In genomic region chr9:129145841-129146292, GRCh38 we compare ENCODE assay signal across 10 cellular contexts. TPM values are rescaled to one million over a fixed set of nuclear protein-coding genes. Genes with fewer than 3 reads are reported as not detected.
DNase-seq lines count a peak whose midpoint lies in the region; ATAC-seq and TF ChIP-seq lines count a peak whose summit lies in the region.
"Had no signal": no experiment of that assay in that cellular context is flagged by ENCODE, and none has a peak within 500 bp of the region (broad histone marks: within the 10 kb centered on the region; RNA-seq: fewer than 3 reads in every experiment).

No MANE protein-coding gene starts in this region.

- no peak for TF ChIP-seq CTCF in glutamatergic neuron (IDR thresholded peaks at IDR 0.05; ENCODE audit: partially characterized antibody, unreplicated experiment)
- TF ChIP-seq CTCF in osteocyte (IDR thresholded peaks at IDR 0.05): no peak
- no peak for TF ChIP-seq CTCF in natural killer cell (IDR thresholded peaks at IDR 0.05)

- peaks cover 9% of the 10 kb centered on the region for H3K27me3 Mint-ChIP-seq in glutamatergic neuron (ENCODE audit: unreplicated experiment)
- no peaks in the 10 kb centered on the region for H3K27me3 Mint-ChIP-seq in osteocyte (ENCODE audit: unreplicated experiment)
- H3K27me3 Mint-ChIP-seq in activated CD8-positive, alpha-beta memory T cell treated with anti-CD3 and anti-CD28 coated beads, Interleukin-2, amount 10 ng/mL, durations not matched to agents 7 days and 5 days: no peaks in the 10 kb centered on the region
- H3K27me3 Mint-ChIP-seq in natural killer cell (ENCODE audit: low read depth in 2 of 2): no peaks in the 10 kb centered on the region
- H3K27me3 Mint-ChIP-seq: activated naive CD4-positive, alpha-beta T cell treated with anti-CD3 and anti-CD28 coated beads, Interleukin-2, amount 50 U/mL, for 24 hours had no signal

- no peaks in the 10 kb centered on the region for H3K27me3 ChIP-seq in HAP-1 (ENCODE audit: low read depth)

- H3K9me3 Mint-ChIP-seq in glutamatergic neuron (ENCODE audit: unreplicated experiment) (peaks cover 3% of the 10 kb centered on the region), osteocyte (ENCODE audit: unreplicated experiment) (no peaks in the 10 kb centered on the region), natural killer cell (no peaks in the 10 kb centered on the region)
- no peaks in the 10 kb centered on the region for H3K9me3 Mint-ChIP-seq in activated CD8-positive, alpha-beta memory T cell treated with anti-CD3 and anti-CD28 coated beads, Interleukin-2, amount 10 ng/mL, durations not matched to agents 7 days and 5 days (ENCODE audit: low read depth)
- H3K9me3 Mint-ChIP-seq: activated naive CD4-positive, alpha-beta T cell treated with anti-CD3 and anti-CD28 coated beads, Interleukin-2, amount 50 U/mL, for 24 hours had no signal

- in situ Hi-C loops in HAP-1 (cut with MboI; ENCODE audit: low sequenced_read_pairs): no loop called here

- peak overlapping the region; percentile 77 for H3K27ac ChIP-seq in SK-N-MC

- H3K36me3 Mint-ChIP-seq in glutamatergic neuron (ENCODE audit: unreplicated experiment) (no peaks in the 10 kb centered on the region), osteocyte (ENCODE audit: unreplicated experiment) (peaks cover 9% of the 10 kb centered on the region), natural killer cell (no peaks in the 10 kb centered on the region)
- H3K36me3 Mint-ChIP-seq in activated CD8-positive, alpha-beta memory T cell treated with anti-CD3 and anti-CD28 coated beads, Interleukin-2, amount 10 ng/mL, durations not matched to agents 7 days and 5 days: peaks cover 10% of the 10 kb centered on the region
- H3K36me3 Mint-ChIP-seq: activated naive CD4-positive, alpha-beta T cell treated with anti-CD3 and anti-CD28 coated beads, Interleukin-2, amount 50 U/mL, for 24 hours had no signal

- no peak for ATAC-seq in activated CD8-positive, alpha-beta memory T cell treated with anti-CD3 and anti-CD28 coated beads, Interleukin-2, amount 10 ng/mL, durations not matched to agents 7 days and 5 days
- no peak for ATAC-seq in natural killer cell

- H3K4me3 Mint-ChIP-seq in glutamatergic neuron (ENCODE audit: unreplicated experiment) (peak overlapping the region; percentile 64), osteocyte (ENCODE audit: unreplicated experiment) (no peak overlapping the region), natural killer cell (no peak overlapping the region)
- no peak overlapping the region for H3K4me3 Mint-ChIP-seq in activated CD8-positive, alpha-beta memory T cell treated with anti-CD3 and anti-CD28 coated beads, Interleukin-2, amount 10 ng/mL, durations not matched to agents 7 days and 5 days
- H3K4me3 Mint-ChIP-seq: activated naive CD4-positive, alpha-beta T cell treated with anti-CD3 and anti-CD28 coated beads, Interleukin-2, amount 50 U/mL, for 24 hours had no signal

- CTCF ChIA-PET in activated CD8-positive, alpha-beta memory T cell treated with anti-CD3 and anti-CD28 coated beads, Interleukin-2, amount 10 ng/mL, durations not matched to agents 7 days and 5 days (lab: Charles Lee): interaction anchor here (1.2 to 12.1 kb wide), 3 partner anchors 18 to 465 kb away, joined by 3 to 254 read pairs (median 4); no protein-coding TSS in a partner anchor

- H3K4me1 Mint-ChIP-seq in glutamatergic neuron (ENCODE audit: low read depth, unreplicated experiment) (peaks cover 36% of the 10 kb centered on the region), osteocyte (ENCODE audit: unreplicated experiment) (peaks cover 59% of the 10 kb centered on the region), natural killer cell (peaks cover 6 to 27% of the 10 kb centered on the region in 2 donors)
- peaks cover 33% of the 10 kb centered on the region for H3K4me1 Mint-ChIP-seq in activated CD8-positive, alpha-beta memory T cell treated with anti-CD3 and anti-CD28 coated beads, Interleukin-2, amount 10 ng/mL, durations not matched to agents 7 days and 5 days

- DNase-seq in AG08396 (ENCODE audit: low spot score) (peak; percentile 89), SK-N-MC (ENCODE audit: low read depth, low spot score) (no peak), glutamatergic neuron (peak; percentile 74), osteocyte (ENCODE audit: extremely low spot score, unreplicated experiment) (no peak), natural killer cell (no peak), HAP-1 (ENCODE audit: low spot score in 2 of 2) (no peak)
- no peak for DNase-seq in activated CD8-positive, alpha-beta memory T cell treated with anti-CD3 and anti-CD28 coated beads, Interleukin-2, amount 10 ng/mL, durations not matched to agents 7 days and 5 days
- DNase-seq in effector CD4-positive, alpha-beta T cell: no peak
- DNase-seq: NCI-H69 had no signal

- H3K36me3 ChIP-seq in SK-N-MC (ENCODE audit: insufficient read depth, low read length) (peaks cover 17% of the 10 kb centered on the region), HAP-1 (replicated peaks) (peaks cover 27% of the 10 kb centered on the region)

- H3K9me3 ChIP-seq in SK-N-MC (ENCODE audit: low read depth, low read length): no peaks in the 10 kb centered on the region
- H3K9me3 ChIP-seq in HAP-1: no peaks in the 10 kb centered on the region

- H3K4me3 ChIP-seq in SK-N-MC (no peak overlapping the region), HAP-1 (no peak overlapping the region)

- H3K27ac Mint-ChIP-seq in glutamatergic neuron (ENCODE audit: unreplicated experiment) (peak overlapping the region; percentile 95), osteocyte (ENCODE audit: unreplicated experiment) (peak overlapping the region; percentile 95), natural killer cell (peak overlapping the region in 1 of 2 donors; percentile 42)
- H3K27ac Mint-ChIP-seq in activated CD8-positive, alpha-beta memory T cell treated with anti-CD3 and anti-CD28 coated beads, Interleukin-2, amount 10 ng/mL, durations not matched to agents 7 days and 5 days: no peak overlapping the region
- H3K27ac Mint-ChIP-seq: activated naive CD4-positive, alpha-beta T cell treated with anti-CD3 and anti-CD28 coated beads, Interleukin-2, amount 50 U/mL, for 24 hours had no signal

- H3K9ac ChIP-seq in SK-N-MC (ENCODE audit: insufficient read length): peak overlapping the region; percentile 65

- peaks cover 19% of the 10 kb centered on the region for H3K4me1 ChIP-seq in HAP-1

- intact Hi-C loops in natural killer cell (cut with micrococcal nuclease): no loop called here

RNA-seq across cellular contexts. Expression of gene IER5L, which starts 32.2 kb away (rescaled TPM):
- total RNA-seq in glutamatergic neuron (ENCODE audit: unreplicated experiment) (36.0 TPM), osteocyte (60.8 and 63.0 TPM in 2 replicates), natural killer cell (1 to 10 TPM; 1.4 to 3.9 (median 2.8) TPM)
- total RNA-seq in activated CD8-positive, alpha-beta memory T cell treated with anti-CD3 and anti-CD28 coated beads, Interleukin-2, amount 10 ng/mL, durations not matched to agents 7 days and 5 days: 1 to 10 TPM; 4.9 to 6.1 TPM

RNA-seq across cellular contexts. Expression of gene PTPA, which starts 34.7 kb away (rescaled TPM):
- total RNA-seq in glutamatergic neuron (ENCODE audit: unreplicated experiment) (166 TPM), osteocyte (140 and 150 TPM in 2 replicates), natural killer cell (10 to 100 TPM; 63.2 to 69.4 (median 64.9) TPM)
- total RNA-seq in activated CD8-positive, alpha-beta memory T cell treated with anti-CD3 and anti-CD28 coated beads, Interleukin-2, amount 10 ng/mL, durations not matched to agents 7 days and 5 days: 100 to 1,000 TPM; 115 to 129 TPM

RNA-seq across cellular contexts. Expression of gene CRAT, which starts 35.3 kb away (rescaled TPM):
- total RNA-seq in glutamatergic neuron (ENCODE audit: unreplicated experiment) (95.8 TPM), osteocyte (55.1 and 55.5 TPM in 2 replicates), natural killer cell (10 to 100 TPM; 13.5 to 13.8 (median 13.8) TPM)
- total RNA-seq in activated CD8-positive, alpha-beta memory T cell treated with anti-CD3 and anti-CD28 coated beads, Interleukin-2, amount 10 ng/mL, durations not matched to agents 7 days and 5 days: 10 to 100 TPM; 14.1 to 17.6 TPM

Comparison
In these comparisons a context has a peak if more than half of its experiments do, and no peak if none do; other contexts are left out.
1. DNase-seq: peak in AG08396 (single experiment) and glutamatergic neuron (single experiment); none in SK-N-MC (single experiment), osteocyte (single experiment), activated CD8-positive, alpha-beta memory T cell treated with anti-CD3 and anti-CD28 coated beads, Interleukin-2, amount 10 ng/mL, durations not matched to agents 7 days and 5 days (single experiment), effector CD4-positive, alpha-beta T cell (single experiment), natural killer cell (single experiment) and HAP-1 (0 of 2).